Comparison of ENCODE assay signal across 2 cellular contexts in genomic region chr20:46710149-46710913, GRCh38.
A peak's percentile ranks its signal among the peaks of the same experiment; 100 is the strongest.
TF ChIP-seq lines count a peak whose summit lies in the region.

No MANE protein-coding gene starts in this region.

TF ChIP-seq in K562, 482 proteins besides CTCF, POLR2A, EP300 and RAD21:
- TF ChIP-seq PRMT5 (CRISPR knock-in tag; IDR thresholded peaks at IDR 0.05): no peak
- peak; percentile 86; the same call in 1 of the 2 replicates for TF ChIP-seq ZKSCAN1 (IDR thresholded peaks at IDR 0.05; ENCODE audit: low read depth, low read length)
TF ChIP-seq in K562: peak in this region for 1.

TF ChIP-seq in liver, 16 proteins besides CTCF, POLR2A, EP300 and RAD21:
- peak; percentile 74 for TF ChIP-seq REST (IDR thresholded peaks at IDR 0.05)
- TF ChIP-seq FOXA2 (IDR thresholded peaks at IDR 0.05): peak; percentile 33
- TF ChIP-seq JUND (IDR thresholded peaks at IDR 0.05): no peak
- TF ChIP-seq GABPA (IDR thresholded peaks at IDR 0.05 in 1 of 2, conservative IDR thresholded peaks at IDR 0.05 in 1 of 2): no peak
- peak; percentile 53 to 64 for TF ChIP-seq RXRA (IDR thresholded peaks at IDR 0.05)
- no peak for TF ChIP-seq FOXA1 (IDR thresholded peaks at IDR 0.05)
- TF ChIP-seq YY1 (IDR thresholded peaks at IDR 0.05): peak; percentile 12
- no peak for TF ChIP-seq HNF4G (IDR thresholded peaks at IDR 0.05)
- TF ChIP-seq ZBTB33 (IDR thresholded peaks at IDR 0.05): peak; percentile 20
- no peak for TF ChIP-seq NR2F2 (IDR thresholded peaks at IDR 0.05)
- TF ChIP-seq HNF4A (conservative IDR thresholded peaks at IDR 0.05): peak; percentile 27 to 53
- no peak for TF ChIP-seq EGR1 (IDR thresholded peaks at IDR 0.05; ENCODE audit: low read depth in 2 of 2)
